29 cellular contexts compared by ENCODE assay signal in the genomic region with DNA sequence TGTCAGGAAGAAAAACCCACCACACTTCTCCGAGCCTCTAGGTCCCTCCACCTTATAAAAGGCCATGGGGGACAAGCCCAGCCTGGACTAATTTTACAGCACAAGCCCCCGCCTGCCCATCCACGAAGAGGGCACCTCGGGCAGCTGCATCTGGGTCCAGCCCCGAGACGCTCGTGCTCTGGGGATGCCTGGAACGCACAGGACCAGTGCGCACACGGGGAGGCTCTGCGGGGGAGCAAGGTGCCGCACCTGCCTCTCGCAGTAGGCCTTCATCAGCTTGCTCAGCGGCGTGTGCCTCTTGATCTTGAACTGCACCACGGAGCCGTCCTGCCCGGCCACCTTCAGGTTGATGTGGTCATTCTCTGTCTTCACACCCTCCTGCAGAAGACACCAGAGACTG.
"Had no signal": no experiment of that assay in that cellular context is flagged by ENCODE, and none has a peak within 500 bp of the region (broad histone marks: within the 10 kb centered on the region; RNA-seq: fewer than 3 reads in every experiment).

No MANE protein-coding gene starts in this region.

- H3K4me3 ChIP-seq: SJSA1 had no signal

- DNase-seq: activated CD4-positive, alpha-beta T cell treated with anti-CD3 and anti-CD28 coated beads for 48 hours; activated CD4-positive, alpha-beta T cell treated with anti-CD3 and anti-CD28 coated beads, Interleukin-2, amount 50 U/mL, for 4 hours; activated CD4-positive, CD25-positive, alpha-beta regulatory T cell treated with anti-CD3 and anti-CD28 coated beads, Interleukin-2, amount 50 U/mL, for 72 hours; activated CD8-positive, alpha-beta memory T cell treated with anti-CD3 and anti-CD28 coated beads, Interleukin-2, amount 50 U/mL, for 48 hours; activated CD8-positive, alpha-beta T cell treated with anti-CD3 and anti-CD28 coated beads, Interleukin-2, amount 10 ng/mL, durations not matched to agents 7 days and 5 days; activated naive CD8-positive, alpha-beta T cell treated with anti-CD3 and anti-CD28 coated beads, Interleukin-2, amount 50 U/mL, for 24 hours; activated T-cell treated with anti-CD3 and anti-CD28 coated beads, Interleukin-2, amount 50 U/mL, for 1 hour; amygdala; cerebellar nuclear complex; Kasumi-1; KBM-7; NCI-H1048; NCI-H1417 treated with DMSO at 0.1 percent for 48 hours; NCI-H1694 treated with DMSO at 0.1 percent for 48 hours; NCI-H2029 treated with DMSO at 0.1 percent for 48 hours; NCI-H345; NCI-H510A; NCI-H526 treated with DMSO at 0.1 percent for 48 hours; NCI-H82; OCI-M1; Right ventricle myocardium superior; RPMI8226; SW 1271 had no signal

- H3K4me3 Mint-ChIP-seq: activated CD8-positive, alpha-beta T cell treated with anti-CD3 and anti-CD28 coated beads, Interleukin-2, amount 10 ng/mL, durations not matched to agents 7 days and 5 days; activated naive CD8-positive, alpha-beta T cell treated with anti-CD3 and anti-CD28 coated beads, Interleukin-2, amount 50 U/mL, for 24 hours; WTC11 had no signal

- H3K27me3 Mint-ChIP-seq: activated naive CD8-positive, alpha-beta T cell treated with anti-CD3 and anti-CD28 coated beads, Interleukin-2, amount 50 U/mL, for 24 hours; brain had no signal

- ATAC-seq: activated CD8-positive, alpha-beta T cell treated with anti-CD3 and anti-CD28 coated beads, Interleukin-2, amount 10 ng/mL, durations not matched to agents 7 days and 5 days; activated naive CD4-positive, alpha-beta T cell treated with anti-CD3 and anti-CD28 coated beads, Interleukin-2, amount 50 U/mL, for 72 hours; activated naive CD8-positive, alpha-beta T cell treated with anti-CD3 and anti-CD28 coated beads, Interleukin-2, amount 50 U/mL, for 24 hours; Panc1; SK-N-SH treated with all-trans-retinoic acid at 6 μM for 48 hours; WTC11 had no signal

- H3K27ac Mint-ChIP-seq: activated CD8-positive, alpha-beta T cell treated with anti-CD3 and anti-CD28 coated beads, Interleukin-2, amount 10 ng/mL, durations not matched to agents 7 days and 5 days; activated naive CD4-positive, alpha-beta T cell treated with anti-CD3 and anti-CD28 coated beads, Interleukin-2, amount 50 U/mL, for 72 hours; activated naive CD8-positive, alpha-beta T cell treated with anti-CD3 and anti-CD28 coated beads, Interleukin-2, amount 50 U/mL, for 24 hours had no signal

- H3K27me3 ChIP-seq: SJSA1 had no signal

- H3K27ac ChIP-seq: SJSA1 had no signal

- H3K9me3 Mint-ChIP-seq: activated naive CD4-positive, alpha-beta T cell treated with anti-CD3 and anti-CD28 coated beads, Interleukin-2, amount 50 U/mL, for 72 hours; activated naive CD8-positive, alpha-beta T cell treated with anti-CD3 and anti-CD28 coated beads, Interleukin-2, amount 50 U/mL, for 24 hours; brain; WTC11 had no signal
